Comparison of ENCODE assay signal across 1 cellular context in genomic region chr5:89396262-89396975, GRCh38.
TF ChIP-seq lines count a peak whose summit lies in the region.

No MANE protein-coding gene starts in this region.

TF ChIP-seq in SK-N-SH, 30 proteins besides CTCF, POLR2A, EP300 and RAD21 (continued from another document):
- TF ChIP-seq, protein P1, sequence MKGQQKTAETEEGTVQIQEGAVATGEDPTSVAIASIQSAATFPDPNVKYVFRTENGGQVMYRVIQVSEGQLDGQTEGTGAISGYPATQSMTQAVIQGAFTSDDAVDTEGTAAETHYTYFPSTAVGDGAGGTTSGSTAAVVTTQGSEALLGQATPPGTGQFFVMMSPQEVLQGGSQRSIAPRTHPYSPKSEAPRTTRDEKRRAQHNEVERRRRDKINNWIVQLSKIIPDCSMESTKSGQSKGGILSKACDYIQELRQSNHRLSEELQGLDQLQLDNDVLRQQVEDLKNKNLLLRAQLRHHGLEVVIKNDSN (IDR thresholded peaks at IDR 0.05; ENCODE audit: borderline replicate concordance, low read depth) = no peak
- TF ChIP-seq FOXM1 (IDR thresholded peaks at IDR 0.05; ENCODE audit: low read depth) (no peak), RCOR1 (IDR thresholded peaks at IDR 0.05; ENCODE audit: low read length) (no peak), SMC3 (IDR thresholded peaks at IDR 0.05; ENCODE audit: low read depth, low read length) (no peak), TEAD4 (IDR thresholded peaks at IDR 0.05; ENCODE audit: borderline replicate concordance, insufficient read depth) (no peak), MXI1 (IDR thresholded peaks at IDR 0.05; ENCODE audit: low read depth, low read length) (no peak), RFX5 (IDR thresholded peaks at IDR 0.05; ENCODE audit: low read length) (no peak)
- TF ChIP-seq, protein P2, sequence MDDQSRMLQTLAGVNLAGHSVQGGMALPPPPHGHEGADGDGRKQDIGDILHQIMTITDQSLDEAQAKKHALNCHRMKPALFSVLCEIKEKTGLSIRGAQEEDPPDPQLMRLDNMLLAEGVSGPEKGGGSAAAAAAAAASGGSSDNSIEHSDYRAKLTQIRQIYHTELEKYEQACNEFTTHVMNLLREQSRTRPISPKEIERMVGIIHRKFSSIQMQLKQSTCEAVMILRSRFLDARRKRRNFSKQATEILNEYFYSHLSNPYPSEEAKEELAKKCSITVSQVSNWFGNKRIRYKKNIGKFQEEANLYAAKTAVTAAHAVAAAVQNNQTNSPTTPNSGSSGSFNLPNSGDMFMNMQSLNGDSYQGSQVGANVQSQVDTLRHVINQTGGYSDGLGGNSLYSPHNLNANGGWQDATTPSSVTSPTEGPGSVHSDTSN (IDR thresholded peaks at IDR 0.05) = no peak
- TF ChIP-seq, protein P3, sequence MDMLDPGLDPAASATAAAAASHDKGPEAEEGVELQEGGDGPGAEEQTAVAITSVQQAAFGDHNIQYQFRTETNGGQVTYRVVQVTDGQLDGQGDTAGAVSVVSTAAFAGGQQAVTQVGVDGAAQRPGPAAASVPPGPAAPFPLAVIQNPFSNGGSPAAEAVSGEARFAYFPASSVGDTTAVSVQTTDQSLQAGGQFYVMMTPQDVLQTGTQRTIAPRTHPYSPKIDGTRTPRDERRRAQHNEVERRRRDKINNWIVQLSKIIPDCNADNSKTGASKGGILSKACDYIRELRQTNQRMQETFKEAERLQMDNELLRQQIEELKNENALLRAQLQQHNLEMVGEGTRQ (IDR thresholded peaks at IDR 0.05; ENCODE audit: borderline replicate concordance, low read depth, low read length) = no peak
- TF ChIP-seq, protein P4, sequence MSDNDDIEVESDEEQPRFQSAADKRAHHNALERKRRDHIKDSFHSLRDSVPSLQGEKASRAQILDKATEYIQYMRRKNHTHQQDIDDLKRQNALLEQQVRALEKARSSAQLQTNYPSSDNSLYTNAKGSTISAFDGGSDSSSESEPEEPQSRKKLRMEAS (IDR thresholded peaks at IDR 0.05; ENCODE audit: low read depth) = no peak
